In genomic region chr20:57934913-57935312, GRCh38 we compare ENCODE assay signal across 18 cellular contexts.
"Had no signal": no experiment of that assay in that cellular context is flagged by ENCODE, and none has a peak within 500 bp of the region (broad histone marks: within the 10 kb centered on the region; RNA-seq: fewer than 3 reads in every experiment).

No MANE protein-coding gene starts in this region.

- H3K9me3 ChIP-seq: psoas muscle, sigmoid colon, stomach, thyroid gland, vagina had no signal

- H3K4me3 Mint-ChIP-seq: effector memory CD8-positive, alpha-beta T cell; memory B cell; natural killer cell; stimulated activated effector memory CD8-positive, alpha-beta T cell treated with anti-CD3 and anti-CD28 coated beads, Interleukin-12 subunit alpha, Interleukin-12 subunit beta, amount 100 ng/mL, for 72 hours had no signal

- H3K27ac Mint-ChIP-seq: effector memory CD8-positive, alpha-beta T cell; memory B cell; natural killer cell; stimulated activated effector memory CD8-positive, alpha-beta T cell treated with anti-CD3 and anti-CD28 coated beads, Interleukin-12 subunit alpha, Interleukin-12 subunit beta, amount 100 ng/mL, for 72 hours had no signal

- H3K4me1 ChIP-seq: psoas muscle, sigmoid colon, stomach, thyroid gland had no signal

- ATAC-seq: effector memory CD8-positive, alpha-beta T cell; natural killer cell; psoas muscle; right cardiac atrium; stimulated activated effector memory CD8-positive, alpha-beta T cell treated with anti-CD3 and anti-CD28 coated beads, Interleukin-12 subunit alpha, Interleukin-12 subunit beta, amount 100 ng/mL, for 72 hours had no signal

- H3K36me3 Mint-ChIP-seq: memory B cell; natural killer cell; stimulated activated effector memory CD8-positive, alpha-beta T cell treated with anti-CD3 and anti-CD28 coated beads, Interleukin-12 subunit alpha, Interleukin-12 subunit beta, amount 100 ng/mL, for 72 hours had no signal

- H3K9me3 Mint-ChIP-seq: effector memory CD8-positive, alpha-beta T cell; memory B cell; natural killer cell; stimulated activated effector memory CD8-positive, alpha-beta T cell treated with anti-CD3 and anti-CD28 coated beads, Interleukin-12 subunit alpha, Interleukin-12 subunit beta, amount 100 ng/mL, for 72 hours had no signal

- H3K4me3 ChIP-seq: coronary artery, lung, psoas muscle, sigmoid colon, stomach, thyroid gland, vagina had no signal

- H3K4me1 Mint-ChIP-seq: memory B cell had no signal

- H3K27ac ChIP-seq: coronary artery, psoas muscle, sigmoid colon, stomach, thyroid gland, vagina had no signal

- H3K36me3 ChIP-seq: sigmoid colon, stomach, thyroid gland, vagina had no signal

- H3K27me3 ChIP-seq: sigmoid colon, thyroid gland, vagina had no signal

- DNase-seq: effector memory CD8-positive, alpha-beta T cell; head of caudate nucleus; natural killer cell; nucleus accumbens; psoas muscle; right cardiac atrium; sigmoid colon; stimulated activated CD4-positive, alpha-beta T cell treated with anti-CD3 and anti-CD28 coated beads, Interleukin-2, amount 100 ng/mL, for 24 hours; stimulated activated CD4-positive, alpha-beta T cell treated with anti-CD3 and anti-CD28 coated beads, Interleukin-4, amount 100 ng/mL, for 24 hours; stimulated activated naive CD4-positive, alpha-beta T cell treated with Interleukin-2 at 50 U/mL for 16 hours; stomach; thyroid gland; trophoblast cell had no signal
